8 cellular contexts compared by ENCODE assay signal in genomic region chr7:140175221-140176218, GRCh38. TPM values are rescaled to one million over a fixed set of nuclear protein-coding genes. Genes with fewer than 3 reads are reported as not detected.
DNase-seq lines count a peak whose midpoint lies in the region; ATAC-seq and TF ChIP-seq lines count a peak whose summit lies in the region.

No MANE protein-coding gene starts in this region.

- no peaks in the 10 kb centered on the region for H3K36me3 ChIP-seq in upper lobe of left lung

- peak in 3 of 4 donors; percentile 97 to 99 (median 97) for TF ChIP-seq POLR2A in upper lobe of left lung (IDR thresholded peaks at IDR 0.05)

- peak overlapping the region; percentile 84 to 98 (median 88) for H3K4me3 Mint-ChIP-seq in T-cell

- H3K4me3 ChIP-seq in upper lobe of left lung = peak overlapping the region; percentile 69 to 87 (median 76)

- no peaks in the 10 kb centered on the region for H3K9me3 ChIP-seq in upper lobe of left lung

- peak overlapping the region; percentile 98 to 99 (median 98) for H3K27ac ChIP-seq in upper lobe of left lung

- peak; percentile 50 for ATAC-seq in HG02870 (IDR thresholded peaks at IDR 0.05; ENCODE audit: unreplicated experiment)
- peak; percentile 62 to 73 (median 67) for ATAC-seq in T-cell (replicated peaks in 1 of 4)
- ATAC-seq in left cardiac atrium = peak; percentile 62 to 77
- peak; percentile 86 to 95 for ATAC-seq in upper lobe of left lung (ENCODE audit: low FRiP score in 2 of 2)

- DNase-seq in NCI-H146 (lab: John Stamatoyannopoulos, UW) (peak; percentile 93), T-cell (peak; percentile 75 to 94 (median 88)), amniotic epithelial cell (ENCODE audit: low read depth) (peak; percentile 93), left cardiac atrium (peak; percentile 95), posterior cingulate gyrus (peak; percentile 51 to 94 (median 68)), upper lobe of left lung (peak; percentile 95 to 97)

- peak overlapping the region; percentile 93 to 94 for H3K27ac Mint-ChIP-seq in T-cell

- H3K4me1 ChIP-seq in upper lobe of left lung = peaks cover 12 to 38% (median 25%) of the 10 kb centered on the region in 4 donors

- H3K36me3 Mint-ChIP-seq in T-cell = peaks cover 16% of the 10 kb centered on the region

- intact Hi-C loops in left cardiac atrium (cut with DNase I) = loop anchor here (5.0 to 10.0 kb wide), 2 partner anchors 142 to 149 kb away; no protein-coding TSS in a partner anchor
- intact Hi-C loops in posterior cingulate gyrus (cut with DNase I) = loop anchor here (1.0 kb wide), 1 partner anchor 152 kb away; no protein-coding TSS in a partner anchor

- POLR2A ChIA-PET in T-cell (lab: Charles Lee) = interaction anchor here in 1 of 2 donors (0.6 to 0.8 kb wide), 3 partner anchors 113 to 529 kb away, joined by 3 to 8 read pairs (median 4); partner anchors contain the start of gene PARP12

- 0% methylated on average over 27 to 67 of the region's 83 CpGs for WGBS in upper lobe of left lung, 2 donors

- no peaks in the 10 kb centered on the region for H3K27me3 ChIP-seq in upper lobe of left lung

- peak in 1 of 4 donors; percentile 16 for TF ChIP-seq EP300 in upper lobe of left lung (IDR thresholded peaks at IDR 0.05)

- H3K27me3 Mint-ChIP-seq in T-cell = no peaks in the 10 kb centered on the region

- peak; percentile 79 for TF ChIP-seq CTCF in GM12873 (IDR thresholded peaks at IDR 0.05; ENCODE audit: insufficient read depth, low read depth, low read length, missing control alignments)
- TF ChIP-seq CTCF in upper lobe of left lung (IDR thresholded peaks at IDR 0.05) = peak; percentile 66 to 87 (median 81)

- CTCF ChIA-PET in T-cell (lab: Charles Lee) = interaction anchor here in 1 of 2 donors (0.6 to 2.6 kb wide), 4 partner anchors 55 to 184 kb away, joined by 3 to 17 read pairs (median 4); no protein-coding TSS in a partner anchor

- H3K9me3 Mint-ChIP-seq in T-cell = no peaks in the 10 kb centered on the region

- peaks cover 49 to 56% (median 54%) of the 10 kb centered on the region in 3 donors for H3K4me1 Mint-ChIP-seq in T-cell

RNA-seq across cellular contexts. Expression of gene KDM7A, which starts 1.3 kb away (rescaled TPM):
- total RNA-seq in T-cell (10 to 100 TPM; 36.5 to 60.2 (median 55.0) TPM), left cardiac atrium (10 to 100 TPM in 1 of 2 donors, 1 to 10 TPM in 1; 9.0 to 12.7 TPM), upper lobe of left lung (10 to 100 TPM; 12.9 to 41.8 (median 18.2) TPM)

Comparison
In these comparisons a context has a peak if more than half of its experiments do, and no peak if none do; other contexts are left out.
1. Peak in every context shown above with its lines: DNase-seq, ATAC-seq, H3K4me3 ChIP-seq and H3K27ac ChIP-seq.